Comparison of ENCODE assay signal across 8 cellular contexts in genomic region chr17:54900457-54901229, GRCh38. TPM values are rescaled to one million over a fixed set of nuclear protein-coding genes. Genes with fewer than 3 reads are reported as not detected.
DNase-seq lines count a peak whose midpoint lies in the region; ATAC-seq and TF ChIP-seq lines count a peak whose summit lies in the region.

Gene TOM1L1 (plus strand): TSS chr17:54900852. CDS start chr17:54900866, 14 bp downstream.

- H3K4me3 ChIP-seq in WERI-Rb-1 (ENCODE audit: low read depth, low read length) = peak within 1 kb of the TSS; percentile 47

- no peaks in the 10 kb centered on the region for H3K36me3 ChIP-seq in WERI-Rb-1

- peak; percentile 78 for ATAC-seq in HG02943 (IDR thresholded peaks at IDR 0.05; ENCODE audit: low read depth, unreplicated experiment)

- TF ChIP-seq CTCF in WERI-Rb-1 (IDR thresholded peaks at IDR 0.05; ENCODE audit: low read depth, low read length) (no peak), subcutaneous adipose tissue (IDR thresholded peaks at IDR 0.05; ENCODE audit: low read depth) (no peak)

- H3K27me3 ChIP-seq in WERI-Rb-1 (ENCODE audit: insufficient read depth, low read depth, severe bottlenecking) = no peaks in the 10 kb centered on the region

- H3K27ac ChIP-seq in WERI-Rb-1 = no peak within 1 kb of the TSS; the same call in 1 of the 2 replicates
- peak within 1 kb of the TSS; percentile 90 for H3K27ac ChIP-seq in epithelial cell of prostate

- no peaks in the 10 kb centered on the region for H3K9me3 ChIP-seq in WERI-Rb-1 (ENCODE audit: severe bottlenecking)

- DNase-seq in activated naive CD4-positive, alpha-beta T cell treated with Interleukin-2 at 50 U/mL for 16 hours = peak; percentile 10
- no peak for DNase-seq in activated naive CD4-positive, alpha-beta T cell (lab: John Stamatoyannopoulos, UW)
- DNase-seq in NCI-H2029 (lab: John Stamatoyannopoulos, UW) (peak; percentile 83), WERI-Rb-1 (peak; percentile 74), epithelial cell of prostate (ENCODE audit: low read depth, low spot score) (no peak), midbrain (lab: John Stamatoyannopoulos, UW) (peak; percentile 59)

RNA-seq across cellular contexts. Expression of gene TOM1L1, which starts in this region (rescaled TPM):
- 10 to 100 TPM; 10.7 to 15.9 (median 12.4) TPM for total RNA-seq in subcutaneous adipose tissue

Comparison
In these comparisons a context has a peak if more than half of its experiments do, and no peak if none do; other contexts are left out.
1. DNase-seq: peak in activated naive CD4-positive, alpha-beta T cell treated with Interleukin-2 at 50 U/mL for 16 hours (single experiment), NCI-H2029 (single experiment), WERI-Rb-1 (single experiment) and midbrain (single experiment); none in activated naive CD4-positive, alpha-beta T cell (0 of 4) and epithelial cell of prostate (single experiment).